20 cellular contexts compared by ENCODE assay signal in the genomic region with DNA sequence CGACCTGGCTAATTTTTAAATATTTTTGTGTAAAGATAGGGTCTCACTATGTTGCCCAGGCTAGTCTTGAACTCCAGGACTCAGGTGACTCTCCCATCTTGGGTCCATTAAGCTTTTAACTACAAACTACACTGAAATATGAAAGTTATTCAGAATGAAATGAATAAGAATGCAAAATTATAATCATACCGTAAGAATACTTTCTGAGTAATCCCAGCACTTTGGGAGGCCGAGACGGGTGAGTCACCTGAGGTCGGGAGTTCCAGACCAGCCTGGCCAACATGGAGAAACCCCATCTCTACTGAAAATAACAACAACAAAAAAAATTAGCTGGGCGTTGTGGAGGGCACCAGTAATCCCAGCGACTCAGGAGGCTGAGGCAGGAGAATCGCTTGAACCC. TPM values are rescaled to one million over a fixed set of nuclear protein-coding genes. Genes with fewer than 3 reads are reported as not detected.
DNase-seq lines count a peak whose midpoint lies in the region; ATAC-seq and TF ChIP-seq lines count a peak whose summit lies in the region.
"Had no signal": no experiment of that assay in that cellular context is flagged by ENCODE, and none has a peak within 500 bp of the region (broad histone marks: within the 10 kb centered on the region; RNA-seq: fewer than 3 reads in every experiment).

No MANE protein-coding gene starts in this region.

- H3K4me1 ChIP-seq in ACC112 (ENCODE audit: control insufficient read depth, insufficient read depth, low read length, unreplicated experiment) (peaks cover 9% of the 10 kb centered on the region), left lung (peaks cover 0 to 29% of the 10 kb centered on the region in 2 donors)
- H3K4me1 ChIP-seq: gastroesophageal sphincter, tibial nerve had no signal

- peak; percentile 66 for DNase-seq in EH (ENCODE audit: low read depth)
- no peak for DNase-seq in activated T-cell treated with anti-CD3 and anti-CD28 coated beads, Interleukin-2, amount 50 U/mL, for 4 hours
- DNase-seq in kidney tubule cell (ENCODE audit: low spot score) = peak; percentile 39
- no peak for DNase-seq in left lung
- no peak for DNase-seq in anterior cingulate cortex (lab: John Stamatoyannopoulos, UW)
- DNase-seq: activated B cell treated with CpG ODN at 0.5 μM for 24 hours; CD4-positive, alpha-beta T cell; NCI-H187; NCI-H510A treated with DMSO at 0.1 percent for 48 hours; occipital lobe had no signal

- H3K4me3 ChIP-seq in ACC112 (ENCODE audit: low read depth, low read length) (no peak overlapping the region), left lung (no peak overlapping the region)
- H3K4me3 ChIP-seq: cardiac muscle cell, gastroesophageal sphincter, tibial nerve had no signal

- H3K9me3 Mint-ChIP-seq in activated T-cell treated with anti-CD3 and anti-CD28 coated beads, Interleukin-2, amount 50 U/mL, for 4 hours = no peaks in the 10 kb centered on the region
- H3K9me3 Mint-ChIP-seq: activated B cell treated with CpG ODN at 0.5 μM for 24 hours; activated T-helper 2 cell treated with anti-CD3 and anti-CD28 coated beads, Interferon-gamma antibody, Interleukin-2, Interleukin-4, amounts not matched to agents 10 μg/mL and 5 μg/mL and 100 μg/mL, durations not matched to agents 14 hours and 24 hours and 36 hours; CD4-positive, alpha-beta T cell; endodermal cell had no signal

- H2AFZ ChIP-seq in ACC112 (ENCODE audit: low read length, unreplicated experiment) = no peak overlapping the region

- no peaks in the 10 kb centered on the region for H3K36me3 Mint-ChIP-seq in activated T-cell treated with anti-CD3 and anti-CD28 coated beads, Interleukin-2, amount 50 U/mL, for 4 hours (ENCODE audit: insufficient read depth)

- intact Hi-C loops in left lung (cut with DNase I) = no loop called here

- no peaks in the 10 kb centered on the region for H3K79me2 ChIP-seq in ACC112 (ENCODE audit: control insufficient read depth, insufficient read depth, low read length, unreplicated experiment)

- peaks cover 14% of the 10 kb centered on the region for H3K27me3 Mint-ChIP-seq in activated T-cell treated with anti-CD3 and anti-CD28 coated beads, Interleukin-2, amount 50 U/mL, for 4 hours (ENCODE audit: low read depth)

- H3K9me3 ChIP-seq in left lung = no peaks in the 10 kb centered on the region
- H3K9me3 ChIP-seq: gastroesophageal sphincter, tibial nerve had no signal

- H3K4me1 Mint-ChIP-seq in activated T-cell treated with anti-CD3 and anti-CD28 coated beads, Interleukin-2, amount 50 U/mL, for 4 hours (ENCODE audit: low read depth) = peaks cover 1% of the 10 kb centered on the region
- H3K4me1 Mint-ChIP-seq: activated B cell treated with CpG ODN at 0.5 μM for 24 hours, endodermal cell had no signal

- peak; percentile 53 to 66 for ATAC-seq in activated T-cell treated with anti-CD3 and anti-CD28 coated beads, Interleukin-2, amount 50 U/mL, for 4 hours
- ATAC-seq in left lung (no peak), GM18519 (IDR thresholded peaks at IDR 0.05; ENCODE audit: low FRiP score, unreplicated experiment) (no peak), HG03378 (IDR thresholded peaks at IDR 0.05; ENCODE audit: unreplicated experiment) (no peak)
- ATAC-seq: gastroesophageal sphincter had no signal

- H3K27me3 ChIP-seq in ACC112 (ENCODE audit: insufficient read depth, low read length) (no peaks in the 10 kb centered on the region), left lung (no peaks in the 10 kb centered on the region)
- H3K27me3 ChIP-seq: cardiac muscle cell had no signal

- H3K4me3 Mint-ChIP-seq in activated T-cell treated with anti-CD3 and anti-CD28 coated beads, Interleukin-2, amount 50 U/mL, for 4 hours = no peak overlapping the region
- H3K4me3 Mint-ChIP-seq: activated B cell treated with CpG ODN at 0.5 μM for 24 hours; CD4-positive, alpha-beta T cell; endodermal cell had no signal

- no peak for TF ChIP-seq CTCF in left lung (IDR thresholded peaks at IDR 0.05)

- H3K27ac ChIP-seq in ACC112 (ENCODE audit: low read depth, low read length) (peak overlapping the region; percentile 12; the same call in 1 of the 2 replicates), left lung (no peak overlapping the region)
- H3K27ac ChIP-seq: cardiac muscle cell, gastroesophageal sphincter, tibial nerve had no signal

- no peaks in the 10 kb centered on the region for H3K36me3 ChIP-seq in ACC112 (ENCODE audit: insufficient read depth, low read length)
- no peaks in the 10 kb centered on the region for H3K36me3 ChIP-seq in left lung
- H3K36me3 ChIP-seq: cardiac muscle cell, gastroesophageal sphincter, tibial nerve had no signal

RNA-seq across cellular contexts. Expression of gene ORM1, which starts 1.1 kb away (rescaled TPM):
- total RNA-seq in activated T-cell treated with anti-CD3 and anti-CD28 coated beads, Interleukin-2, amount 50 U/mL, for 4 hours = 1 to 10 TPM; 2.4 to 4.5 (median 3.5) TPM
- total RNA-seq in left lung = 10 to 100 TPM in 1 of 2 donors, 1 to 10 TPM in 1; 6.9 to 87.0 TPM
- total RNA-seq: activated B cell treated with CpG ODN at 0.5 μM for 24 hours; activated T-helper 2 cell treated with anti-CD3 and anti-CD28 coated beads, Interferon-gamma antibody, Interleukin-2, Interleukin-4, amounts not matched to agents 10 μg/mL and 5 μg/mL and 100 μg/mL, durations not matched to agents 14 hours and 24 hours and 36 hours; cardiac muscle cell; CD4-positive, alpha-beta T cell; mononuclear cell; occipital lobe; tibial nerve had no signal

RNA-seq across cellular contexts. Expression of gene ORM2, which starts 7.9 kb away (rescaled TPM):
- total RNA-seq in activated T-cell treated with anti-CD3 and anti-CD28 coated beads, Interleukin-2, amount 50 U/mL, for 4 hours = 1 to 10 TPM in 1 of 3 donors, under 1 TPM in 1, not detected in 1; 0.84 to 1.0 TPM
- 10 to 100 TPM in 1 of 2 donors, 1 to 10 TPM in 1; 3.4 to 29.9 TPM for total RNA-seq in left lung
- total RNA-seq: activated B cell treated with CpG ODN at 0.5 μM for 24 hours; activated T-helper 2 cell treated with anti-CD3 and anti-CD28 coated beads, Interferon-gamma antibody, Interleukin-2, Interleukin-4, amounts not matched to agents 10 μg/mL and 5 μg/mL and 100 μg/mL, durations not matched to agents 14 hours and 24 hours and 36 hours; cardiac muscle cell; CD4-positive, alpha-beta T cell; gastroesophageal sphincter; mononuclear cell; occipital lobe; skeletal muscle tissue; tibial nerve had no signal

Comparison
In these comparisons a context has a peak if more than half of its experiments do, and no peak if none do; other contexts are left out.
1. DNase-seq: peak in EH (single experiment) and kidney tubule cell (single experiment); none in activated T-cell treated with anti-CD3 and anti-CD28 coated beads, Interleukin-2, amount 50 U/mL, for 4 hours (single experiment), left lung (0 of 2) and anterior cingulate cortex (0 of 58).
2. ATAC-seq: peak in activated T-cell treated with anti-CD3 and anti-CD28 coated beads, Interleukin-2, amount 50 U/mL, for 4 hours (2 of 2); none in left lung (single experiment), GM18519 (single experiment) and HG03378 (single experiment).